Comparison of ENCODE assay signal across 8 cellular contexts in the genomic region with DNA sequence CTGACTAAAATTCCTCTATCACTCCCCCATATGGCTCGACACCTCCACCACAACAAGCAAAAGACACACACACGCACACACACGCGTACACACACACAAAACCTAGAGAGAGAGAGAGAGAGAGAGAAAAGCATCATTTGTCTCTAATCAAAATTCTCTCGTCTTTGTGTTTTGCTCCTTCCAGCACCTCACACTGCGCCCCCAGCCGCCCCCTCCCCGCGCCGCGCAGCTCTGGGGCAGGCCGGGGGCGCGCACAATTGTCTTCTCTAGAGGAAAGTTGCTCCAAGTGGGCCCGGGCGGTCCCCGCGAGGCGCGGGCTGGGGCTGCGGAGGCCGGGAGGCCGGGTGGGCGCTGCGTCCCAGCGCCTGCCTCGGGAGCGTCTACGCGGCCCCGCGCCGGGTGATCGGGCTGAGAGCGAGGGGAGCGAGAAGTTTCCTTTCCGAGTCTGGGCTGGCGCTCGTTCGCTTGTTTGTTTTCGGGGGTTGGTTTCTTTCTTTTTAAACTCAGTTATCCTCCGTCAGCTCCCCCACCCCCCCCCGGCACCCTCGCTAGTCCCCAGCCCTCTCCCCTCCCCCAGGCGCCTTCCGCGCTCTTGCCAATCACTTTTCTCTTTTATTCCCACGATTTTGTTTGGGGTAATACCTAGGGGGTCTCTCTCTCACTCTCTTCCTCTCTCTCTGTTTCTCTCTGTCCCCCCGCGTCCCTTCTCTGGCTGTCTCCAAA. TPM values are rescaled to one million over a fixed set of nuclear protein-coding genes. Genes with fewer than 3 reads are reported as not detected.
A peak's percentile ranks its signal among the peaks of the same experiment; 100 is the strongest.
DNase-seq lines count a peak whose midpoint lies in the region; ATAC-seq and TF ChIP-seq lines count a peak whose summit lies in the region.

No MANE protein-coding gene starts in this region.

- TF ChIP-seq POLR2A in heart left ventricle (IDR thresholded peaks at IDR 0.05): peak in 1 of 2 donors; percentile 11

- CTCF ChIA-PET in CD4-positive, alpha-beta T cell (lab: Charles Lee): no interaction called here

- H3K27ac ChIP-seq in CD4-positive, alpha-beta T cell (ENCODE audit: low read depth, low read length): no peak overlapping the region
- H3K27ac ChIP-seq in heart left ventricle: peak overlapping the region; percentile 91 to 99 (median 98)

- no peak overlapping the region for H3K27ac Mint-ChIP-seq in CD4-positive, alpha-beta T cell
- peak overlapping the region; percentile 90 for H3K27ac Mint-ChIP-seq in activated T-helper 2 cell treated with anti-CD3 and anti-CD28 coated beads, Interferon-gamma antibody, Interleukin-2, Interleukin-4, amounts not matched to agents 10 μg/mL and 5 μg/mL and 100 μg/mL, durations not matched to agents 14 hours and 24 hours and 36 hours

- peak; percentile 22 for ATAC-seq in CD4-positive, alpha-beta T cell (ENCODE audit: poor library complexity)
- ATAC-seq in heart left ventricle: peak in 3 of 4 donors; percentile 2 to 27 (median 15)

- intact Hi-C loops in CD4-positive, alpha-beta T cell (cut with DNase I, micrococcal nuclease): loop anchor here (10.0 kb wide), 2 partner anchors 181 to 331 kb away; a partner anchor contains a TSS
- intact Hi-C loops in activated T-helper 2 cell treated with anti-CD3 and anti-CD28 coated beads, Interferon-gamma antibody, Interleukin-2, Interleukin-4, amounts not matched to agents 10 μg/mL and 5 μg/mL and 100 μg/mL, durations not matched to agents 14 hours and 24 hours and 36 hours (cut with micrococcal nuclease): loop anchor here (1.0 to 10.0 kb wide), 12 partner anchors 11 to 811 kb away; a partner anchor contains a TSS
- intact Hi-C loops in heart left ventricle (cut with DNase I) (loop anchor here in 9 of 10 donors (2.0 to 10.0 kb wide), 10 partner anchors 59 to 1236 kb away; a partner anchor contains a TSS), posterior cingulate gyrus (cut with DNase I) (loop anchor here (5.0 to 10.0 kb wide), 2 partner anchors 89 to 581 kb away; no protein-coding TSS in a partner anchor)

- H3K4me1 ChIP-seq in heart left ventricle: peaks cover 0 to 41% (median 24%) of the 10 kb centered on the region in 12 donors

- H3K27me3 ChIP-seq in CD4-positive, alpha-beta T cell (ENCODE audit: control insufficient read depth, insufficient read depth, low read length): peaks cover 67% of the 10 kb centered on the region
- no peaks in the 10 kb centered on the region for H3K27me3 ChIP-seq in MG63
- H3K27me3 ChIP-seq in heart left ventricle: peaks cover 0 to 6% (median 0%) of the 10 kb centered on the region in 9 donors

- no peak for TF ChIP-seq CTCF in CD4-positive, alpha-beta T cell (IDR thresholded peaks at IDR 0.05)
- TF ChIP-seq CTCF in heart left ventricle (IDR thresholded peaks at IDR 0.05): no peak

- H3K36me3 ChIP-seq in MG63 (peaks cover 19% of the 10 kb centered on the region), heart left ventricle (peaks cover 0 to 37% (median 0%) of the 10 kb centered on the region in 9 donors)

- 1 to 2% (median 1%) methylated on average over 48 to 50 of the region's 50 CpGs for WGBS in heart left ventricle, 4 donors

- no peak for DNase-seq in CD4-positive, alpha-beta T cell
- DNase-seq in MG63 (peak; percentile 69), heart left ventricle (peak; percentile 53 to 82 (median 63)), posterior cingulate gyrus (peak in 6 of 10 donors; percentile 49 to 91 (median 76)), NCI-H510A (lab: John Stamatoyannopoulos, UW) (no peak), NCI-H774 (lab: John Stamatoyannopoulos, UW) (no peak), DMS153 (lab: John Stamatoyannopoulos, UW) (no peak)
- peak; percentile 41 for DNase-seq in activated T-helper 2 cell treated with anti-CD3 and anti-CD28 coated beads, Interferon-gamma antibody, Interleukin-2, Interleukin-4, amounts not matched to agents 10 μg/mL and 5 μg/mL and 100 μg/mL, durations not matched to agents 14 hours and 24 hours and 36 hours (ENCODE audit: low spot score)

- no peaks in the 10 kb centered on the region for H3K9me3 ChIP-seq in CD4-positive, alpha-beta T cell (ENCODE audit: control insufficient read depth, low read length)
- H3K9me3 ChIP-seq in MG63 (no peaks in the 10 kb centered on the region), heart left ventricle (no peaks in the 10 kb centered on the region)

- H3K4me1 Mint-ChIP-seq in CD4-positive, alpha-beta T cell (ENCODE audit: low read depth): peaks cover 6% of the 10 kb centered on the region
- peaks cover 30% of the 10 kb centered on the region for H3K4me1 Mint-ChIP-seq in activated T-helper 2 cell treated with anti-CD3 and anti-CD28 coated beads, Interferon-gamma antibody, Interleukin-2, Interleukin-4, amounts not matched to agents 10 μg/mL and 5 μg/mL and 100 μg/mL, durations not matched to agents 14 hours and 24 hours and 36 hours (ENCODE audit: low read depth)

- H3K36me3 Mint-ChIP-seq in CD4-positive, alpha-beta T cell (ENCODE audit: low read depth): peaks cover 5% of the 10 kb centered on the region
- H3K36me3 Mint-ChIP-seq in activated T-helper 2 cell treated with anti-CD3 and anti-CD28 coated beads, Interferon-gamma antibody, Interleukin-2, Interleukin-4, amounts not matched to agents 10 μg/mL and 5 μg/mL and 100 μg/mL, durations not matched to agents 14 hours and 24 hours and 36 hours (ENCODE audit: low read depth): peaks cover 44% of the 10 kb centered on the region

- H3K4me3 ChIP-seq in MG63 (peak overlapping the region; percentile 73), heart left ventricle (peak overlapping the region; percentile 63 to 96 (median 82))

- peaks cover 48% of the 10 kb centered on the region for H3K27me3 Mint-ChIP-seq in CD4-positive, alpha-beta T cell
- H3K27me3 Mint-ChIP-seq in activated T-helper 2 cell treated with anti-CD3 and anti-CD28 coated beads, Interferon-gamma antibody, Interleukin-2, Interleukin-4, amounts not matched to agents 10 μg/mL and 5 μg/mL and 100 μg/mL, durations not matched to agents 14 hours and 24 hours and 36 hours (ENCODE audit: low read depth): peaks cover 17% of the 10 kb centered on the region

- peak overlapping the region; percentile 84 for H3K4me3 Mint-ChIP-seq in CD4-positive, alpha-beta T cell
- peak overlapping the region; percentile 79 for H3K4me3 Mint-ChIP-seq in activated T-helper 2 cell treated with anti-CD3 and anti-CD28 coated beads, Interferon-gamma antibody, Interleukin-2, Interleukin-4, amounts not matched to agents 10 μg/mL and 5 μg/mL and 100 μg/mL, durations not matched to agents 14 hours and 24 hours and 36 hours (ENCODE audit: low read depth)

- POLR2A ChIA-PET in CD4-positive, alpha-beta T cell (lab: Charles Lee): no interaction called here

- no peaks in the 10 kb centered on the region for H3K9me3 Mint-ChIP-seq in CD4-positive, alpha-beta T cell
- no peaks in the 10 kb centered on the region for H3K9me3 Mint-ChIP-seq in activated T-helper 2 cell treated with anti-CD3 and anti-CD28 coated beads, Interferon-gamma antibody, Interleukin-2, Interleukin-4, amounts not matched to agents 10 μg/mL and 5 μg/mL and 100 μg/mL, durations not matched to agents 14 hours and 24 hours and 36 hours

RNA-seq across cellular contexts. Expression of a gene that starts 4.1 kb away (rescaled TPM):
- 10 to 100 TPM; 12.3 to 13.4 TPM for total RNA-seq in CD4-positive, alpha-beta T cell
- 13.3 and 35.1 TPM in 2 replicates for total RNA-seq in MG63 (2014; rRNA removed; shearing (Covaris generic); ENCODE audit: low replicate concordance)
- total RNA-seq in activated T-helper 2 cell treated with anti-CD3 and anti-CD28 coated beads, Interferon-gamma antibody, Interleukin-2, Interleukin-4, amounts not matched to agents 10 μg/mL and 5 μg/mL and 100 μg/mL, durations not matched to agents 14 hours and 24 hours and 36 hours: 50.9 and 53.2 TPM in 2 replicates
- 100 to 1,000 TPM in 2 of 9 donors, 10 to 100 TPM in 7; 68.5 to 168 (median 86.3) TPM for total RNA-seq in heart left ventricle
- polyA plus RNA-seq in heart left ventricle: 10 to 100 TPM; 23.1 to 34.9 TPM

Comparison
In these comparisons a context has a peak if more than half of its experiments do, and no peak if none do; other contexts are left out.
1. DNase-seq: peak in MG63 (single experiment), activated T-helper 2 cell treated with anti-CD3 and anti-CD28 coated beads, Interferon-gamma antibody, Interleukin-2, Interleukin-4, amounts not matched to agents 10 μg/mL and 5 μg/mL and 100 μg/mL, durations not matched to agents 14 hours and 24 hours and 36 hours (single experiment), heart left ventricle (5 of 5) and posterior cingulate gyrus (6 of 10); none in CD4-positive, alpha-beta T cell (0 of 10), NCI-H510A (single experiment), NCI-H774 (single experiment) and DMS153 (single experiment).